In the genomic region with DNA sequence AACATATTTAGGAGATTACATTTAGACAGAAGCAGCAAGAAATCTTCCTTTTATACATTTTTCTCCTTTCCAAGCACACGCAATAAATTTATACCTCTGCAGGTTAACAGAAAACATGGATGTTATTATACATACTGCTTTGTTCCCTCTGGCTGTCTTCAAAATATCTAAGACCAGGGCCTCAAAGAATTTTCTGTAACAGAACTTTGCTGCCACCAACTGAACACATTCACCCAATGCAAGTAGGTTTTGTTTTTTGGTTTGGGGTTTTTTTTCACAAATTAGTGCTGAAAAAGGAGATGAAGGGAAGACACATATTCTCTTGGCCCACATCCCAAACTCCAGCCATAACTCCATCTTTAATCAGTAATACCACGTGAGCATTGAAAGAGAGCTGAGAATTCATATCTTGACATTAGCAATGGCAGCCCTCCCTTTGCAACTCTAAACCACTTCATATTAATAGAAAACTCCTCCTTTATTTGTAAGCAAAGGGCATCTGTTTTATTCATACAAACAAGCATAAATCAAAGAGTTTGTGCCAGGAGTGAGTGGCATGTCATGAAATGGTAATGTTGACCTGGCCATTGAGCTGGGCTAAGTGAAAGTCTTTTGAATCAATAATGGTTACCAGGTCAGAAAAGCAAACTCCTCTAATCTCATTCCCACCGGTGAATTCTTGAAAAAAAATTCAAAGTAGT, we compare ENCODE assay signal across 8 cellular contexts.
DNase-seq lines count a peak whose midpoint lies in the region; ATAC-seq and TF ChIP-seq lines count a peak whose summit lies in the region.

No MANE protein-coding gene starts in this region.

- H3K4me1 ChIP-seq in left lung, result peaks cover 0 to 4% of the 10 kb centered on the region in 2 donors

- intact Hi-C loops in left lung (cut with DNase I), result no loop called here

- H3K27ac Mint-ChIP-seq in WTC11 (no peak overlapping the region), T-cell (no peak overlapping the region)

- H3K36me3 Mint-ChIP-seq in WTC11 (no peaks in the 10 kb centered on the region), T-cell (no peaks in the 10 kb centered on the region)

- TF ChIP-seq CTCF in WTC11 (IDR thresholded peaks at IDR 0.05) (no peak), left lung (IDR thresholded peaks at IDR 0.05) (no peak)

- H3K27me3 Mint-ChIP-seq in WTC11 (ENCODE audit: low read depth), result no peaks in the 10 kb centered on the region
- no peaks in the 10 kb centered on the region for H3K27me3 Mint-ChIP-seq in T-cell

- no peak overlapping the region for H3K27ac ChIP-seq in left lung
- no peak overlapping the region for H3K27ac ChIP-seq in substantia nigra (ENCODE audit: low read depth, low read length, poor library complexity, severe bottlenecking)

- no peaks in the 10 kb centered on the region for H3K9me3 ChIP-seq in left lung

- H3K9me3 Mint-ChIP-seq in WTC11 (no peaks in the 10 kb centered on the region), T-cell (no peaks in the 10 kb centered on the region)

- CTCF ChIA-PET in WTC11 (lab: Charles Lee) (no interaction called here), T-cell (lab: Charles Lee) (no interaction called here)

- H3K4me3 Mint-ChIP-seq in WTC11 (no peak overlapping the region), T-cell (no peak overlapping the region)

- H3K4me1 Mint-ChIP-seq in WTC11 (no peaks in the 10 kb centered on the region), T-cell (peaks cover 8 to 10% (median 8%) of the 10 kb centered on the region in 3 donors)

- ATAC-seq in WTC11, result peak; percentile 48
- peak; percentile 70 for ATAC-seq in left lung
- ATAC-seq in GM21717 (IDR thresholded peaks at IDR 0.05; ENCODE audit: unreplicated experiment), result no peak
- no peak for ATAC-seq in HG03565 (IDR thresholded peaks at IDR 0.05; ENCODE audit: unreplicated experiment)
- ATAC-seq in T-cell (replicated peaks in 1 of 4), result no peak

- H3K36me3 ChIP-seq in left lung, result no peaks in the 10 kb centered on the region

- H3K27me3 ChIP-seq in left lung, result no peaks in the 10 kb centered on the region

- DNase-seq in DMS53 (lab: John Stamatoyannopoulos, UW) (peak; percentile 58), NCI-H146 (lab: John Stamatoyannopoulos, UW) (peak; percentile 80), WTC11 (ENCODE audit: low spot score) (no peak), left lung (no peak), substantia nigra (lab: John Stamatoyannopoulos, UW) (no peak), T-cell (no peak)

- H3K4me3 ChIP-seq in left lung, result no peak overlapping the region

- POLR2A ChIA-PET in WTC11 (lab: Charles Lee), result no interaction called here
- POLR2A ChIA-PET in T-cell (lab: Charles Lee), result interaction anchor here in 1 of 2 donors (0.7 kb wide), 1 partner anchor 287 kb away, joined by 3 read pairs; no protein-coding TSS in a partner anchor

TF ChIP-seq in WTC11, 78 proteins besides CTCF, POLR2A, EP300 and RAD21:
- TF ChIP-seq, protein P1, sequence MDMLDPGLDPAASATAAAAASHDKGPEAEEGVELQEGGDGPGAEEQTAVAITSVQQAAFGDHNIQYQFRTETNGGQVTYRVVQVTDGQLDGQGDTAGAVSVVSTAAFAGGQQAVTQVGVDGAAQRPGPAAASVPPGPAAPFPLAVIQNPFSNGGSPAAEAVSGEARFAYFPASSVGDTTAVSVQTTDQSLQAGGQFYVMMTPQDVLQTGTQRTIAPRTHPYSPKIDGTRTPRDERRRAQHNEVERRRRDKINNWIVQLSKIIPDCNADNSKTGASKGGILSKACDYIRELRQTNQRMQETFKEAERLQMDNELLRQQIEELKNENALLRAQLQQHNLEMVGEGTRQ (CRISPR knock-in tag; IDR thresholded peaks at IDR 0.05), result no peak
- TF ChIP-seq SP1 (CRISPR knock-in tag; conservative IDR thresholded peaks at IDR 0.05), result no peak

Comparison
In these comparisons a context has a peak if more than half of its experiments do, and no peak if none do; other contexts are left out.
1. DNase-seq: peak in DMS53 (single experiment) and NCI-H146 (single experiment); none in WTC11 (single experiment), left lung (0 of 2), substantia nigra (0 of 49) and T-cell (0 of 34).
2. ATAC-seq: peak in WTC11 (single experiment) and left lung (single experiment); none in GM21717 (single experiment), HG03565 (single experiment) and T-cell (0 of 4).